In genomic region chr7:55044791-55045190, GRCh38 we compare ENCODE assay signal across 2 cellular contexts.
TF ChIP-seq lines count a peak whose summit lies in the region.

No MANE protein-coding gene starts in this region.

TF ChIP-seq in liver, 16 proteins besides CTCF, POLR2A, EP300 and RAD21:
- TF ChIP-seq, protein P1, sequence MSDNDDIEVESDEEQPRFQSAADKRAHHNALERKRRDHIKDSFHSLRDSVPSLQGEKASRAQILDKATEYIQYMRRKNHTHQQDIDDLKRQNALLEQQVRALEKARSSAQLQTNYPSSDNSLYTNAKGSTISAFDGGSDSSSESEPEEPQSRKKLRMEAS (IDR thresholded peaks at IDR 0.05) = no peak
- TF ChIP-seq, protein P2, sequence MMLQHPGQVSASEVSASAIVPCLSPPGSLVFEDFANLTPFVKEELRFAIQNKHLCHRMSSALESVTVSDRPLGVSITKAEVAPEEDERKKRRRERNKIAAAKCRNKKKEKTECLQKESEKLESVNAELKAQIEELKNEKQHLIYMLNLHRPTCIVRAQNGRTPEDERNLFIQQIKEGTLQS (IDR thresholded peaks at IDR 0.05) = no peak
- TF ChIP-seq RXRA (IDR thresholded peaks at IDR 0.05) = no peak
- TF ChIP-seq REST (IDR thresholded peaks at IDR 0.05) = no peak
- TF ChIP-seq HNF4A (conservative IDR thresholded peaks at IDR 0.05) = peak in 1 of 2 donors; percentile 11
- TF ChIP-seq FOXA1 (IDR thresholded peaks at IDR 0.05) = no peak
- no peak for TF ChIP-seq GABPA (IDR thresholded peaks at IDR 0.05 in 1 of 2, conservative IDR thresholded peaks at IDR 0.05 in 1 of 2)

TF ChIP-seq in HepG2, 621 proteins besides CTCF, POLR2A, EP300 and RAD21:
- TF ChIP-seq ZNF7 (CRISPR knock-in tag; IDR thresholded peaks at IDR 0.05) (no peak), PAXIP1 (CRISPR knock-in tag; conservative IDR thresholded peaks at IDR 0.05) (no peak), SPEN (CRISPR knock-in tag; IDR thresholded peaks at IDR 0.05; ENCODE audit: low read depth) (no peak), STAT5B (CRISPR knock-in tag; IDR thresholded peaks at IDR 0.05) (no peak), ZNF431 (CRISPR knock-in tag; IDR thresholded peaks at IDR 0.05; ENCODE audit: borderline replicate concordance, low read depth) (no peak), SKIL (CRISPR knock-in tag; IDR thresholded peaks at IDR 0.05; ENCODE audit: borderline replicate concordance) (no peak)
- TF ChIP-seq, protein P3, sequence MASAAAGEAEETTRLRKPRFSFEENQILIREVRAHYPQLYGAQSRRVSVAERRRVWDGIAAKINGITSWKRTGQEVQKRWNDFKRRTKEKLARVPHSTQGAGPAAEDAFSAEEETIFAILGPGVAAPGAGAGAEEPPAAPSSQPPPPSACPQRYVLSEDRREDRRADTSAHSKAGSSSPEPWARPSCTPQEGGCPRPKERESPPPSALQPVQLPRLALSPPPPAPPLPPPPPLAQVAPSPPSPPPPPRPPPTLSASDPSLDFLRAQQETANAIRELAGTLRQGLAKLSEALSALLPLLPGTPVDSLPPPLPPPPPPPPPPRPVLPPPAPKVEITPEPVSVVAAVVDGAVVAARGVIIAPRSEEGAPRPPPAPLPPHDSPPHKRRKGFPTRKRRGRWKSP (CRISPR knock-in tag; IDR thresholded peaks at IDR 0.05) = no peak
